ENCODE assay signal across 1 cellular context in the genomic region with DNA sequence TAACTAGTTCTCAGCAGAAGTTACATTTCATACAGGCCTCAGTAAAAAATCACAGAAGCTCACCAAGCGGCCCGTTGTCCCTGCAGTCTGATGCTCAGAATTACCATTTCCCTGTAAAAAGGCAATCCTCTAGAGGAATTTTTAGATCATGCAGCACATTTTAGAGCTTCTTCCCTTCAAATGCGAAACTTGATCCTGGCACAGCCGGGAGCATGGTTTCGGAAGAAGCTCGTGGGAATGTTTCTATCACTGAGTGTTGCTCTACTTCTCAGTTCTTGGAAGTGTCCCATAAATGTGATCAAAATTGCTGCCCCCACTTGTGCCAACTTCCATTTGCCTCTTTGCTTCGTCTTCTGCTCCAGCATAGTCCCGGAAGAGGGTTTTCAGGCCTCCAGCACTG.
A peak's percentile ranks its signal among the peaks of the same experiment; 100 is the strongest.
TF ChIP-seq lines count a peak whose summit lies in the region.

No MANE protein-coding gene starts in this region.

TF ChIP-seq in HepG2, 621 proteins besides CTCF, POLR2A, EP300 and RAD21:
- TF ChIP-seq JUNB (CRISPR knock-in tag; IDR thresholded peaks at IDR 0.05; ENCODE audit: borderline replicate concordance) (no peak), BCL6 (CRISPR knock-in tag; IDR thresholded peaks at IDR 0.05) (0 out of 2 replicates have a peak, but pooled peaks have one; percentile 4)
- TF ChIP-seq, protein P1, sequence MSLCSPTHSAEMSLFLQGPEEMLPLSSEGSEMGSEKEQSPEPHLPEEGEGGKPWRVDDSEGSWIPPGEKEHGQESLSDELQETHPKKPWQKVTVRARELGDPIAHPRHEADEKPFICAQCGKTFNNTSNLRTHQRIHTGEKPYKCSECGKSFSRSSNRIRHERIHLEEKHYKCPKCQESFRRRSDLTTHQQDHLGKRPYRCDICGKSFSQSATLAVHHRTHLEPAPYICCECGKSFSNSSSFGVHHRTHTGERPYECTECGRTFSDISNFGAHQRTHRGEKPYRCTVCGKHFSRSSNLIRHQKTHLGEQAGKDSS (CRISPR knock-in tag; IDR thresholded peaks at IDR 0.05; ENCODE audit: borderline replicate concordance, low read depth): no peak
- TF ChIP-seq, protein P2, sequence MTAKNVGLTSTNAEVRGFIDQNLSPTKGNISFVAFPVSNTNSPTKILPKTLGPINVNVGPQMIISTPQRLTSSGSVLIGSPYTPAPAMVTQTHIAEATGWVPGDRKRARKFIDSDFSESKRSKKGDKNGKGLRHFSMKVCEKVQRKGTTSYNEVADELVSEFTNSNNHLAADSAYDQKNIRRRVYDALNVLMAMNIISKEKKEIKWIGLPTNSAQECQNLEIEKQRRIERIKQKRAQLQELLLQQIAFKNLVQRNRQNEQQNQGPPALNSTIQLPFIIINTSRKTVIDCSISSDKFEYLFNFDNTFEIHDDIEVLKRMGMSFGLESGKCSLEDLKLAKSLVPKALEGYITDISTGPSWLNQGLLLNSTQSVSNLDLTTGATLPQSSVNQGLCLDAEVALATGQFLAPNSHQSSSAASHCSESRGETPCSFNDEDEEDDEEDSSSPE (CRISPR knock-in tag; IDR thresholded peaks at IDR 0.05): no peak
